In the genomic region with DNA sequence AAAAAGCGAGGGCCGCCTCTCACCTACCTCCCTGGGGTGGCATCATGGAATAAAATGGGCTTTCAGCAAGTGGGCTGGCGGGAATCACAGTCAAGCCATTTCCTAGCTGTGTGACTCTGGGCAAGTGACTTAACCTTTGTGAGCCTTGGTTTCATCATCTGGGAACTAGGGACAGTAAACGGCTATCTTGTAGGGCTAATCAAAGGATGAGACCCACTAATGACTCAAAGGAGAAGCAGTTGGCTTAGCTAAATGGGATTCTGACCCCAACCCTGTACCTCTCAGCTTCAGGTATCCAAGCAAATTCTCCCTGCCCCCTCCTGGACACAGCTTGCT, we compare ENCODE assay signal across 12 cellular contexts. TPM values are rescaled to one million over a fixed set of nuclear protein-coding genes. Genes with fewer than 3 reads are reported as not detected.
DNase-seq lines count a peak whose midpoint lies in the region; ATAC-seq, FAIRE-seq and TF ChIP-seq lines count a peak whose summit lies in the region.
"Had no signal": no experiment of that assay in that cellular context is flagged by ENCODE, and none has a peak within 500 bp of the region (broad histone marks: within the 10 kb centered on the region; RNA-seq: fewer than 3 reads in every experiment).

No MANE protein-coding gene starts in this region.

- no peak for DNase-seq in MCF 10A (ENCODE audit: unreplicated experiment)
- no peak for DNase-seq in breast epithelium (ENCODE audit: low spot score in 2 of 2)
- no peak for DNase-seq in K562 (ENCODE audit: extremely low read depth in 1 of 4, low spot score in 3 of 4)
- no peak for DNase-seq in mesendoderm
- DNase-seq in type B pancreatic cell (ENCODE audit: extremely low spot score, unreplicated experiment) = no peak
- no peak for DNase-seq in GM03348 (ENCODE audit: low spot score)
- DNase-seq in NCI-H2171 (lab: John Stamatoyannopoulos, UW) = no peak
- DNase-seq: effector CD8-positive, alpha-beta T cell; midbrain had no signal

- no peaks in the 10 kb centered on the region for H4K20me1 ChIP-seq in K562 (replicated peaks; ENCODE audit: control insufficient read depth, insufficient read depth, low read length)

- TF ChIP-seq CTCF in MCF 10A (IDR thresholded peaks at IDR 0.05; ENCODE audit: unreplicated experiment) = no peak
- no peak for TF ChIP-seq CTCF in breast epithelium (IDR thresholded peaks at IDR 0.05)
- TF ChIP-seq CTCF in K562 (IDR thresholded peaks at IDR 0.05 in 2 of 3, conservative IDR thresholded peaks at IDR 0.05 in 1 of 3; ENCODE audit: insufficient read depth in 2 of 3, low read depth in 1 of 3, low read length in 3 of 3) = 0 out of 6 replicates have a peak, but pooled peaks of 1 of the 3 experiments have one; percentile 9
- TF ChIP-seq CTCF in type B pancreatic cell (conservative IDR thresholded peaks at IDR 0.05) = peak; percentile 13

- no peaks in the 10 kb centered on the region for H3K79me2 ChIP-seq in K562 (ENCODE audit: control insufficient read depth, insufficient read depth, low read length)
- H3K79me2 ChIP-seq in mesendoderm (ENCODE audit: control insufficient read depth, insufficient read depth, low read length) = no peaks in the 10 kb centered on the region

- H4K8ac ChIP-seq in mesendoderm (ENCODE audit: low read depth, low read length) = no peak overlapping the region

- no peak for TF ChIP-seq POLR2A in breast epithelium (IDR thresholded peaks at IDR 0.05)
- TF ChIP-seq POLR2A in K562 (conservative IDR thresholded peaks at IDR 0.05) = no peak

- no peak overlapping the region for H3K23ac ChIP-seq in mesendoderm (ENCODE audit: low read length)

- H3K27me3 ChIP-seq in breast epithelium (no peaks in the 10 kb centered on the region), K562 (ENCODE audit: control insufficient read depth in 2 of 2, insufficient read depth in 2 of 2, low read length in 2 of 2) (no peaks in the 10 kb centered on the region), mesendoderm (ENCODE audit: insufficient read depth, low read length, poor library complexity) (no peaks in the 10 kb centered on the region)
- H3K27me3 ChIP-seq: adrenal gland had no signal

- no peaks in the 10 kb centered on the region for H3K9me1 ChIP-seq in K562 (ENCODE audit: control insufficient read depth, insufficient read depth, low read length)

- no peak overlapping the region for H2BK5ac ChIP-seq in mesendoderm (ENCODE audit: low read length)

- H3K9ac ChIP-seq in K562 (ENCODE audit: insufficient read depth in 1 of 2, low read depth in 2 of 2, low read length in 2 of 2) = no peak overlapping the region
- H3K9ac ChIP-seq in mesendoderm (ENCODE audit: low read length) = no peak overlapping the region

- intact Hi-C loops in MCF 10A (cut with micrococcal nuclease) (no loop called here), breast epithelium (cut with DNase I; ENCODE audit: low total_unique reads) (no loop called here), K562 (cut with micrococcal nuclease) (loop anchor here (5.0 kb wide), 1 partner anchor 42 kb away; a partner anchor contains a TSS)

- H3K4me1 ChIP-seq in breast epithelium (peaks cover 0 to 2% of the 10 kb centered on the region in 2 donors), K562 (replicated peaks in 1 of 2; ENCODE audit: control insufficient read depth in 2 of 2, insufficient read depth in 2 of 2, low read length in 2 of 2) (peaks cover 28 to 37% of the 10 kb centered on the region in 2 experiments), mesendoderm (ENCODE audit: control insufficient read depth, low read depth, low read length) (peaks cover 13% of the 10 kb centered on the region)

- BruUV-seq in MCF 10A (replicated peaks; lab: Mats Ljungman, UMichigan) (no TSS peak), K562 (replicated peaks; lab: Mats Ljungman, UMichigan) (no TSS peak)

- H3K9me3 Mint-ChIP-seq in MCF 10A (ENCODE audit: unreplicated experiment) (no peaks in the 10 kb centered on the region), type B pancreatic cell (no peaks in the 10 kb centered on the region)

- H3K4me1 Mint-ChIP-seq in MCF 10A (ENCODE audit: insufficient read depth, unreplicated experiment) (peaks cover 18% of the 10 kb centered on the region), type B pancreatic cell (ENCODE audit: unreplicated experiment) (peaks cover 37% of the 10 kb centered on the region)

- in situ Hi-C loops in K562 (cut with MboI) = no loop called here

- 75% methylated on average over 3 of the region's 4 CpGs for WGBS in K562 (ENCODE audit: insufficient coverage, low coverage, missing lambda C conversion rate)
- WGBS in mesendoderm (ENCODE audit: extremely low coverage, insufficient coverage, low lambda C conversion rate) = no CpG with 5 or more reads among the region's 4 CpGs

- H3K4me3 ChIP-seq in breast epithelium = no peak overlapping the region
- no peak overlapping the region for H3K4me3 ChIP-seq in K562
- H3K4me3 ChIP-seq in mesendoderm (ENCODE audit: low read length) = no peak overlapping the region
- H3K4me3 ChIP-seq: adrenal gland had no signal

- no peak for TF ChIP-seq EP300 in K562 (IDR thresholded peaks at IDR 0.05; ENCODE audit: low read length)

- no peaks in the 10 kb centered on the region for H3K36me3 Mint-ChIP-seq in MCF 10A (ENCODE audit: insufficient read depth, unreplicated experiment)
- H3K36me3 Mint-ChIP-seq in type B pancreatic cell = no peaks in the 10 kb centered on the region

- no peak overlapping the region for H2BK15ac ChIP-seq in mesendoderm (replicated peaks; ENCODE audit: low read depth)

- CTCF ChIA-PET in MCF 10A (lab: Yijun Ruan, JAX) = interaction anchor here (0.7 to 2.3 kb wide), 5 partner anchors 9 to 120 kb away, joined by 3 to 14 read pairs (median 3); no protein-coding TSS in a partner anchor
- CTCF ChIA-PET in K562 (lab: Yijun Ruan, JAX; ENCODE audit: low intra/inter-chr PET ratio) = no interaction called here

- peak overlapping the region; percentile 63 for H3K27ac Mint-ChIP-seq in MCF 10A (ENCODE audit: low read depth, unreplicated experiment)
- no peak overlapping the region for H3K27ac Mint-ChIP-seq in type B pancreatic cell

- H3K27ac ChIP-seq in breast epithelium = no peak overlapping the region
- H3K27ac ChIP-seq in K562 (ENCODE audit: extremely low read depth, low read depth, low read length) = no peak overlapping the region
- no peak overlapping the region for H3K27ac ChIP-seq in mesendoderm (ENCODE audit: low read depth, low read length)

- no peaks in the 10 kb centered on the region for H3K36me3 ChIP-seq in breast epithelium
- no peaks in the 10 kb centered on the region for H3K36me3 ChIP-seq in K562 (ENCODE audit: control insufficient read depth, insufficient read depth, low read length)
- no peaks in the 10 kb centered on the region for H3K36me3 ChIP-seq in mesendoderm (ENCODE audit: control insufficient read depth, insufficient read depth, low read length)
- H3K36me3 ChIP-seq: adrenal gland had no signal

- no peak for FAIRE-seq in K562 (lab: Jason Lieb, UNC)
- FAIRE-seq: TTC549 had no signal

- H3K4me2 ChIP-seq in K562 (ENCODE audit: insufficient read depth, low read length) (no peak overlapping the region), mesendoderm (ENCODE audit: low read length) (no peak overlapping the region)

- peak overlapping the region; percentile 85 for H2AK5ac ChIP-seq in mesendoderm (ENCODE audit: low read length)

- H3K56ac ChIP-seq in mesendoderm (ENCODE audit: low read length) = peak overlapping the region; percentile 25

- no peak overlapping the region for H3K4me3 Mint-ChIP-seq in MCF 10A (ENCODE audit: unreplicated experiment)
- no peak overlapping the region for H3K4me3 Mint-ChIP-seq in type B pancreatic cell

- no peak overlapping the region for H2BK120ac ChIP-seq in mesendoderm (ENCODE audit: low read depth, low read length)

- no peak overlapping the region for H4K5ac ChIP-seq in mesendoderm (ENCODE audit: low read length)

- H3K18ac ChIP-seq in mesendoderm (ENCODE audit: low read length) = no peak overlapping the region

- H3K9me3 ChIP-seq in breast epithelium (no peaks in the 10 kb centered on the region), K562 (replicated peaks; ENCODE audit: control insufficient read depth, insufficient read depth, low read depth, low read length) (no peaks in the 10 kb centered on the region)
- H3K9me3 ChIP-seq: adrenal gland had no signal

- no peak for TF ChIP-seq RAD21 in K562 (CRISPR knock-in tag; conservative IDR thresholded peaks at IDR 0.05 in 1 of 2, IDR thresholded peaks at IDR 0.05 in 1 of 2)

- no peaks in the 10 kb centered on the region for H3K79me1 ChIP-seq in mesendoderm (ENCODE audit: low read length)

- no peaks in the 10 kb centered on the region for H3K27me3 Mint-ChIP-seq in MCF 10A (ENCODE audit: insufficient read depth, unreplicated experiment)
- H3K27me3 Mint-ChIP-seq in type B pancreatic cell = no peaks in the 10 kb centered on the region

- H2AFZ ChIP-seq in K562 (ENCODE audit: low read depth, low read length) = no peak overlapping the region

- no peak for ATAC-seq in K562
- no peak for ATAC-seq in GM21447 (IDR thresholded peaks at IDR 0.05; ENCODE audit: unreplicated experiment)

- POLR2A ChIA-PET in MCF 10A (lab: Yijun Ruan, JAX) (interaction anchor here (1.1 to 1.9 kb wide), 3 partner anchors 11 to 44 kb away, joined by 3 to 9 read pairs (median 6); a partner anchor contains a TSS), K562 (lab: Yijun Ruan, JAX) (interaction anchor here (1.0 to 1.4 kb wide), 3 partner anchors 10 to 16 kb away, joined by 3 to 5 read pairs (median 3); no protein-coding TSS in a partner anchor)

- no peak overlapping the region for H3K4ac ChIP-seq in mesendoderm (ENCODE audit: low read depth, low read length)

RNA-seq across cellular contexts. Expression of a gene that starts 25.8 kb away (rescaled TPM):
- total RNA-seq in MCF 10A (2022) (73.5 and 78.1 TPM in 2 replicates), breast epithelium (100 to 1,000 TPM in 1 of 3 donors, 10 to 100 TPM in 2; 74.6 to 128 (median 88.8) TPM), K562 (2014; rRNA removed) (13.4 and 14.1 TPM in 2 replicates), K562 (2014; rRNA removed; fragmentation: Illumina TruSeq; extraction: Trizol) (7.3 and 7.5 TPM in 2 replicates), K562 (2015; rRNA removed; fragmentation: Illumina TruSeq; extraction: Trizol) (8.9 and 9.7 TPM in 2 replicates), K562 (2021) (26.0 and 27.2 TPM in 2 replicates), type B pancreatic cell (ENCODE audit: low replicate concordance) (81.6 and 124 TPM in 2 replicates)
- total RNA-seq in K562 (2011; cell fraction: chromatin; rRNA removed; ENCODE audit: low replicate concordance) = 16.6 and 38.8 TPM in 2 replicates
- 21.6 and 25.2 TPM in 2 replicates for total RNA-seq in K562 (2011; cell fraction: nucleolus; rRNA removed)
- 17.2 and 24.7 TPM in 2 replicates for total RNA-seq in K562 (2011; cell fraction: nucleoplasm; rRNA removed)
- polyA plus RNA-seq in K562 (2011; rRNA removed) (9.1 and 11.2 TPM in 2 replicates), K562 (2014; fragmentation: Illumina TruSeq; extraction: Trizol) (11.3 and 21.4 TPM in 2 replicates), K562 (2014; fragmentation: Nextera tagmentation; extraction: Ambion mirVana) (1 to 10 TPM; 1.7 to 3.2 TPM), K562 (2014; rRNA removed) (12.6 and 20.4 TPM in 2 replicates)
- polyA plus RNA-seq in K562 (2011; cell fraction: cytosol; rRNA removed) = 6.0 and 15.5 TPM in 2 replicates
- polyA plus RNA-seq in K562 (2011; cell fraction: nucleus; rRNA removed) = 13.8 and 26.7 TPM in 2 replicates
- 23.8 and 28.1 TPM in 2 replicates for polyA plus RNA-seq in K562 (2012)
- polyA minus RNA-seq in K562 (2011; rRNA and poly(A)+ RNA removed) = 5.7 and 5.9 TPM in 2 replicates
- 9.7 and 9.8 TPM in 2 replicates for polyA minus RNA-seq in K562 (2011; cell fraction: cytosol; rRNA and poly(A)+ RNA removed)
- polyA minus RNA-seq in K562 (2011; cell fraction: nucleus; rRNA and poly(A)+ RNA removed) = 9.2 and 11.4 TPM in 2 replicates
- 22.6 TPM for polyA plus RNA-seq in mesendoderm (2013, experiment 1 of 2)
- polyA plus RNA-seq in mesendoderm (2013, experiment 2 of 2) = 23.2 TPM

RNA-seq across cellular contexts. Expression of a gene that starts 44.2 kb away (rescaled TPM):
- total RNA-seq in MCF 10A (2022) (6.8 and 7.0 TPM in 2 replicates), breast epithelium (1 to 10 TPM; 5.1 to 7.3 (median 5.9) TPM), K562 (2014; rRNA removed) (2.7 and 2.9 TPM in 2 replicates), K562 (2014; rRNA removed; fragmentation: Illumina TruSeq; extraction: Trizol) (3.5 and 3.8 TPM in 2 replicates), K562 (2015; rRNA removed; fragmentation: Illumina TruSeq; extraction: Trizol) (2.9 and 3.2 TPM in 2 replicates), K562 (2021) (4.2 and 4.6 TPM in 2 replicates), type B pancreatic cell (ENCODE audit: low replicate concordance) (12.2 and 15.8 TPM in 2 replicates)
- total RNA-seq in K562 (2011; cell fraction: chromatin; rRNA removed; ENCODE audit: low replicate concordance) = 2.0 and 2.1 TPM in 2 replicates
- 0.83 and 1.7 TPM in 2 replicates for total RNA-seq in K562 (2011; cell fraction: nucleolus; rRNA removed)
- total RNA-seq in K562 (2011; cell fraction: nucleoplasm; rRNA removed) = 2.2 and 2.7 TPM in 2 replicates
- polyA plus RNA-seq in K562 (2011; rRNA removed) (4.8 and 5.5 TPM in 2 replicates), K562 (2014; fragmentation: Illumina TruSeq; extraction: Trizol) (4.2 and 5.5 TPM in 2 replicates), K562 (2014; fragmentation: Nextera tagmentation; extraction: Ambion mirVana) (1 to 10 TPM; 8.2 to 8.9 TPM), K562 (2014; rRNA removed) (5.1 and 5.2 TPM in 2 replicates)
- 1.7 and 3.3 TPM in 2 replicates for polyA plus RNA-seq in K562 (2011; cell fraction: cytosol; rRNA removed)
- 1.2 and 2.4 TPM in 2 replicates for polyA plus RNA-seq in K562 (2011; cell fraction: nucleus; rRNA removed)
- polyA plus RNA-seq in K562 (2012) = 5.7 and 6.9 TPM in 2 replicates
- polyA minus RNA-seq in K562 (2011; rRNA and poly(A)+ RNA removed) = 2.6 and 3.0 TPM in 2 replicates
- polyA minus RNA-seq in K562 (2011; cell fraction: cytosol; rRNA and poly(A)+ RNA removed) = 0.46 and 0.76 TPM in 2 replicates
- 0.40 and 1.2 TPM in 2 replicates for polyA minus RNA-seq in K562 (2011; cell fraction: nucleus; rRNA and poly(A)+ RNA removed)
- polyA plus RNA-seq in mesendoderm (2013, experiment 1 of 2) = 13.1 TPM
- polyA plus RNA-seq in mesendoderm (2013, experiment 2 of 2) = 13.3 TPM

RNA-seq across cellular contexts. Expression of a gene that starts 44.4 kb away (rescaled TPM):
- total RNA-seq in MCF 10A (2022) (7.2 and 12.9 TPM in 2 replicates), breast epithelium (10 to 100 TPM in 1 of 3 donors, 1 to 10 TPM in 2; 3.8 to 10.4 (median 4.9) TPM), K562 (2014; rRNA removed) (7.3 and 11.4 TPM in 2 replicates), K562 (2014; rRNA removed; fragmentation: Illumina TruSeq; extraction: Trizol) (17.1 and 22.5 TPM in 2 replicates), K562 (2015; rRNA removed; fragmentation: Illumina TruSeq; extraction: Trizol) (14.6 and 15.7 TPM in 2 replicates), K562 (2021) (20.6 and 23.8 TPM in 2 replicates), type B pancreatic cell (ENCODE audit: low replicate concordance) (27.8 and 35.8 TPM in 2 replicates)
- 14.9 and 58.6 TPM in 2 replicates for total RNA-seq in K562 (2011; cell fraction: chromatin; rRNA removed; ENCODE audit: low replicate concordance)
- 43.2 and 44.1 TPM in 2 replicates for total RNA-seq in K562 (2011; cell fraction: nucleolus; rRNA removed)
- 24.3 and 31.1 TPM in 2 replicates for total RNA-seq in K562 (2011; cell fraction: nucleoplasm; rRNA removed)
- polyA plus RNA-seq in K562 (2011; rRNA removed) (10.7 and 14.5 TPM in 2 replicates), K562 (2014; fragmentation: Illumina TruSeq; extraction: Trizol) (23.7 and 24.1 TPM in 2 replicates), K562 (2014; fragmentation: Nextera tagmentation; extraction: Ambion mirVana) (10 to 100 TPM; 12.0 to 20.4 TPM), K562 (2014; rRNA removed) (13.9 and 23.3 TPM in 2 replicates)
- polyA plus RNA-seq in K562 (2011; cell fraction: cytosol; rRNA removed) = 14.2 and 18.2 TPM in 2 replicates
- 15.5 and 26.3 TPM in 2 replicates for polyA plus RNA-seq in K562 (2011; cell fraction: nucleus; rRNA removed)
- 8.3 and 15.5 TPM in 2 replicates for polyA plus RNA-seq in K562 (2012)
- 12.0 and 24.9 TPM in 2 replicates for polyA minus RNA-seq in K562 (2011; rRNA and poly(A)+ RNA removed)
- polyA minus RNA-seq in K562 (2011; cell fraction: cytosol; rRNA and poly(A)+ RNA removed) = 13.3 and 15.2 TPM in 2 replicates
- 20.9 and 24.4 TPM in 2 replicates for polyA minus RNA-seq in K562 (2011; cell fraction: nucleus; rRNA and poly(A)+ RNA removed)
- polyA plus RNA-seq in mesendoderm (2013, experiment 1 of 2) = 14.8 TPM
- 14.2 TPM for polyA plus RNA-seq in mesendoderm (2013, experiment 2 of 2)
